In the genomic region with DNA sequence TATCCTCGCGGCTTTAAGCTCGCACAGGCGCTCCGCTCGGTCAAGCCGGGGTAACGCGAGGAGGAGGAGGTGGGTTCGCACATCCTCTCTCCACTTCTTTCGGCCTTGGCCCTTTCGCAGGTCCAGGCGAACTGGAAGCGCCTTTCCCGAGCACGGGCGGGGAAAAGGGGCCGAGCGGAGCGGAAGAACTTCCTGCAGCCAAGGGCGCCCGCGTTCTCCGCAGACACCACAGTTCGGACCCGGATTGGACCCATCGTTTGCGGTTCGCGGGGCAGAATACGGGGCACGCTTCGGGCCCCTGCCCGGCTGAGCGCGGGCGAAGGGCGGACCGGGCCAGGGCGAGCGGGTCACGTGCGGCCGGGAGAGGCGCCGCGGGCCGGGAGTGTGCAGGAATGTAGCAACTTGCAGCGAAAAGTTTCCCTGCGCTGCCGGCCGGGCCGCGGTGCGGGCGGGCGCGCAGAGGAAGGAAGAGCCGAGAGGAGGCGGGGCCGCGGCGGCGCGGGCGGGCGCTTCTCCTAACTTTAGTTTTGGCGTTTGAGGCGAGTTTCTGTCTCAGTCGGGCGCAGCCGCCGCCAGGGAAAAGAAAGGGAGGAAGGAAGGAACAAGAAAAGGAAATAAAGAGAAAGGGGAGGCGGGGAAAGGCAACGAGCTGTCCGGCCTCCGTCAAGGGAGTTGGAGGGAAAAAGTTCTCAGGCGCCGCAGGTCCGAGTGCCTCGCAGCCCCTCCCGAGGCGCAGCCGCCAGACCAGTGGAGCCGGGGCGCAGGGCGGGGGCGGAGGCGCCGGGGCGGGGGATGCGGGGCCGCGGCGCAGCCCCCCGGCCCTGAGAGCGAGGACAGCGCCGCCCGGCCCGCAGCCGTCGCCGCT, we compare ENCODE assay signal across 8 cellular contexts. TPM values are rescaled to one million over a fixed set of nuclear protein-coding genes. Genes with fewer than 3 reads are reported as not detected.
A peak's percentile ranks its signal among the peaks of the same experiment; 100 is the strongest.
DNase-seq lines count a peak whose midpoint lies in the region; ATAC-seq and TF ChIP-seq lines count a peak whose summit lies in the region.

A gene (plus strand): TSS at position 552 of the 865 bp plus-strand sequence. CDS start 402 bp downstream, outside the sequence.

- TF ChIP-seq POLR2A in breast epithelium (IDR thresholded peaks at IDR 0.05), result no peak

- peaks cover 0 to 5% (median 0%) of the 10 kb centered on the region in 3 donors for H3K9me3 Mint-ChIP-seq in IgD-negative memory B cell

- H3K9me3 ChIP-seq in breast epithelium (no peaks in the 10 kb centered on the region), skeletal muscle tissue (ENCODE audit: control insufficient read depth in 3 of 3, low read length in 3 of 3) (no peaks in the 10 kb centered on the region)

- H3K9ac ChIP-seq in skeletal muscle tissue (ENCODE audit: low read depth in 1 of 3, low read length in 3 of 3), result peak within 1 kb of the TSS; percentile 87 to 90 (median 88)

- DNase-seq in DMS53 (lab: John Stamatoyannopoulos, UW) (peak; percentile 85), breast epithelium (ENCODE audit: low spot score in 2 of 2) (peak; percentile 86), iPS-NIHi11 (ENCODE audit: low spot score) (peak; percentile 83), DMS153 treated with DMSO at 0.1 percent for 48 hours (lab: John Stamatoyannopoulos, UW; ENCODE audit: unreplicated experiment) (no peak)

- no peaks in the 10 kb centered on the region for H3K27me3 ChIP-seq in breast epithelium
- no peaks in the 10 kb centered on the region for H3K27me3 ChIP-seq in skeletal muscle tissue (ENCODE audit: control insufficient read depth in 3 of 3, insufficient read depth in 3 of 3, low read length in 3 of 3)

- H3K36me3 Mint-ChIP-seq in IgD-negative memory B cell, result no peaks in the 10 kb centered on the region

- peak within 1 kb of the TSS; percentile 93 to 97 (median 96) for H3K4me3 Mint-ChIP-seq in IgD-negative memory B cell

- H3K27ac Mint-ChIP-seq in IgD-negative memory B cell, result peak within 1 kb of the TSS; percentile 74 to 93 (median 81)

- no peak for TF ChIP-seq CTCF in WI38 (IDR thresholded peaks at IDR 0.05; ENCODE audit: low read depth, low read length)
- peak in 1 of 3 donors; percentile 34 for TF ChIP-seq CTCF in breast epithelium (IDR thresholded peaks at IDR 0.05)

- H3K4me1 Mint-ChIP-seq in IgD-negative memory B cell, result peaks cover 3 to 10% (median 8%) of the 10 kb centered on the region in 3 donors

- peak; percentile 89 for ATAC-seq in GM21717 (IDR thresholded peaks at IDR 0.05; ENCODE audit: unreplicated experiment)

- H3K4me3 ChIP-seq in WI38 (ENCODE audit: low read depth, low read length), result peak within 1 kb of the TSS; percentile 93
- peak within 1 kb of the TSS; percentile 94 to 100 (median 95) for H3K4me3 ChIP-seq in breast epithelium
- H3K4me3 ChIP-seq in skeletal muscle tissue (ENCODE audit: low read length in 3 of 3), result peak within 1 kb of the TSS; percentile 83 to 89 (median 87)

- H3K4me1 ChIP-seq in breast epithelium, result no peaks in the 10 kb centered on the region
- H3K4me1 ChIP-seq in skeletal muscle tissue (ENCODE audit: control insufficient read depth in 3 of 3, insufficient read depth in 3 of 3, low read length in 3 of 3), result peaks cover 6 to 13% (median 12%) of the 10 kb centered on the region in 3 donors

- intact Hi-C loops in breast epithelium (cut with DNase I; ENCODE audit: low total_unique reads), result loop anchor here (10.0 kb wide), 2 partner anchors 65 to 145 kb away; no protein-coding TSS in a partner anchor

- H3K27ac ChIP-seq in breast epithelium (peak within 1 kb of the TSS; percentile 99 to 100), skeletal muscle tissue (ENCODE audit: low read depth, low read length) (peak within 1 kb of the TSS; percentile 92)

- no peaks in the 10 kb centered on the region for H3K36me3 ChIP-seq in breast epithelium
- H3K36me3 ChIP-seq in skeletal muscle tissue (ENCODE audit: control insufficient read depth in 3 of 3, insufficient read depth in 3 of 3, low read length in 3 of 3), result peaks cover 0 to 5% (median 2%) of the 10 kb centered on the region in 3 donors

- H3K27me3 Mint-ChIP-seq in IgD-negative memory B cell, result peaks cover 28% of the 10 kb centered on the region

RNA-seq across cellular contexts. Expression of the gene that starts here (rescaled TPM):
- not detected for polyA plus RNA-seq in IgD-negative memory B cell
- 100 to 1,000 TPM; 179 to 215 (median 184) TPM for total RNA-seq in breast epithelium
- total RNA-seq in skeletal muscle tissue, result 49.6 TPM
